In the genomic region with DNA sequence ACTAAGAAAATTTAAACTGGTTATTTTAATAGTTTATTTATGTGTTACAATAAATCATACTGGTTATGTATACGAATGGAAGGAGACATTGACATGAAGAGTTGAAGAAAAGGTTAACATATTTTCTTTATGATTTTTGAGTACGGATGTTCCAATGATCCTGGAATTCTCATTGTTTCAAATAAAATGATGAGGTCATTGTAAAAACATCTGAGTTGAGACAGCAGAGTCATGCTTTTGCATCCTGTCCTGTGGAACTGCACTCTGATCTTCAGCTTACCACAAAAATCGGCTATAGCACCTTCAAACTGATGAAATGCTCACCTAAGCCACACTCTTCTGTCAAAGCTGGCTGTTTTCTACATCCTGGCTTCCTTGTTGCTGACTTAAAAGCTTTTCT, we compare ENCODE assay signal across 11 cellular contexts.
DNase-seq lines count a peak whose midpoint lies in the region; ATAC-seq and TF ChIP-seq lines count a peak whose summit lies in the region.
"Had no signal": no experiment of that assay in that cellular context is flagged by ENCODE, and none has a peak within 500 bp of the region (broad histone marks: within the 10 kb centered on the region; RNA-seq: fewer than 3 reads in every experiment).

No MANE protein-coding gene starts in this region.

- H3K9me3 ChIP-seq in adipocyte (ENCODE audit: control insufficient read depth, low read length) (no peaks in the 10 kb centered on the region), skeletal muscle tissue (ENCODE audit: control insufficient read depth in 3 of 3, low read length in 3 of 3) (no peaks in the 10 kb centered on the region), spleen (no peaks in the 10 kb centered on the region)
- H3K9me3 ChIP-seq: thoracic aorta had no signal

- H3K36me3 ChIP-seq in adipocyte (ENCODE audit: control insufficient read depth, insufficient read depth, low read length, severe bottlenecking) (no peaks in the 10 kb centered on the region), skeletal muscle tissue (ENCODE audit: control insufficient read depth in 3 of 3, insufficient read depth in 3 of 3, low read length in 3 of 3) (no peaks in the 10 kb centered on the region), spleen (no peaks in the 10 kb centered on the region)
- H3K36me3 ChIP-seq: thoracic aorta had no signal

- intact Hi-C loops in Right ventricle myocardium superior (cut with DNase I) (no loop called here), spleen (cut with DNase I; ENCODE audit: low total_unique reads) (no loop called here)

- TF ChIP-seq POLR2A in spleen (IDR thresholded peaks at IDR 0.05) = no peak

- H3K9ac ChIP-seq in adipocyte (ENCODE audit: low read length) = peak overlapping the region; percentile 60
- H3K9ac ChIP-seq in skeletal muscle tissue (ENCODE audit: low read depth in 1 of 3, low read length in 3 of 3) = no peak overlapping the region

- H3K4me1 ChIP-seq in adipocyte (ENCODE audit: control insufficient read depth, insufficient read depth, low read length) (peaks cover 56% of the 10 kb centered on the region), skeletal muscle tissue (ENCODE audit: control insufficient read depth in 3 of 3, insufficient read depth in 3 of 3, low read length in 3 of 3) (peaks cover 38 to 51% (median 44%) of the 10 kb centered on the region in 3 donors), spleen (peaks cover 0 to 9% (median 2%) of the 10 kb centered on the region in 6 donors)

- peak overlapping the region; percentile 8 for H3K4me3 ChIP-seq in adipocyte (ENCODE audit: low read length)
- no peak overlapping the region for H3K4me3 ChIP-seq in foreskin fibroblast (ENCODE audit: low read depth in 1 of 2, low read length in 2 of 2)
- no peak overlapping the region for H3K4me3 ChIP-seq in skeletal muscle tissue (ENCODE audit: low read length in 3 of 3)
- H3K4me3 ChIP-seq in spleen = no peak overlapping the region
- H3K4me3 ChIP-seq: thoracic aorta had no signal

- 40 to 68% (median 62%) methylated on average over 3 of the region's 3 CpGs for WGBS in spleen, 5 donors

- ATAC-seq in HG02970 (IDR thresholded peaks at IDR 0.05; ENCODE audit: low FRiP score, unreplicated experiment) (no peak), Right ventricle myocardium superior (ENCODE audit: poor library complexity) (no peak)

- DNase-seq in HPDE6-E6E7 (ENCODE audit: extremely low spot score) (peak; percentile 42), adipocyte (ENCODE audit: low read depth) (peak; percentile 84), foreskin fibroblast (peak; percentile 70 to 84), NCI-H2196 (lab: John Stamatoyannopoulos, UW; ENCODE audit: unreplicated experiment) (no peak), Right ventricle myocardium superior (no peak), spleen (no peak)
- DNase-seq: cerebellar nuclear complex, NCI-H69 had no signal

- peak overlapping the region; percentile 93 for H3K27ac ChIP-seq in skeletal muscle tissue (ENCODE audit: low read depth, low read length)
- no peak overlapping the region for H3K27ac ChIP-seq in spleen

- H3K27me3 ChIP-seq in adipocyte (replicated peaks; ENCODE audit: control insufficient read depth, insufficient read depth, low read length) (no peaks in the 10 kb centered on the region), skeletal muscle tissue (ENCODE audit: control insufficient read depth in 3 of 3, insufficient read depth in 3 of 3, low read length in 3 of 3) (no peaks in the 10 kb centered on the region), spleen (replicated peaks in 1 of 7) (no peaks in the 10 kb centered on the region)

- TF ChIP-seq CTCF in foreskin fibroblast (IDR thresholded peaks at IDR 0.05; ENCODE audit: low read depth, low read length) (no peak), spleen (IDR thresholded peaks at IDR 0.05 in 8 of 11, conservative IDR thresholded peaks at IDR 0.05 in 3 of 11) (no peak)

Comparison
In these comparisons a context has a peak if more than half of its experiments do, and no peak if none do; other contexts are left out.
1. DNase-seq: peak in HPDE6-E6E7 (single experiment), adipocyte (single experiment) and foreskin fibroblast (2 of 2); none in NCI-H2196 (single experiment), Right ventricle myocardium superior (single experiment) and spleen (single experiment).